ENCODE assay signal across 22 cellular contexts in the genomic region with DNA sequence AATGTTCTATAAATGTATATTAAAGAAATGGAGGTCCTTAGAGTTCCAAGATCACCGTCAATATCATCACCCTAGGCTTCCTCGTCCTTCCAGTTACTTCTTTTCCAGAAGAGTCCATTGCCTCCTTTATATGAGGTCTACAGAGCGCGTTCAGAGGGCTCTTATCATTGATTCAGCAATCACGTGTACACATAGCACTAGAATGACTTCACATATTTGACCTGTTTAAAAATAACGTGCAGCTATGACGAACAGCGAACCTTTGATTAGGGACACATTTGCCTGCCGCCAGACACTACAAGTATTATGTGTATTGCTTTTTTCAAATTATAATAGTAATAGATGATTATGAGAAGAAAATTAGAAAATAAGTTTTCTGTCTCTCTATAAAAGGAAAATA. TPM values are rescaled to one million over a fixed set of nuclear protein-coding genes. Genes with fewer than 3 reads are reported as not detected.
DNase-seq lines count a peak whose midpoint lies in the region; ATAC-seq, FAIRE-seq and TF ChIP-seq lines count a peak whose summit lies in the region.
"Had no signal": no experiment of that assay in that cellular context is flagged by ENCODE, and none has a peak within 500 bp of the region (broad histone marks: within the 10 kb centered on the region; RNA-seq: fewer than 3 reads in every experiment).

No MANE protein-coding gene starts in this region.

- peak overlapping the region; percentile 72 for H2AK5ac ChIP-seq in mesenchymal stem cell (ENCODE audit: low read length, severe bottlenecking)

- H4K8ac ChIP-seq in mesenchymal stem cell (ENCODE audit: low read length), result no peak overlapping the region

- no peak for FAIRE-seq in astrocyte (lab: Jason Lieb, UNC)
- FAIRE-seq: GM12891 had no signal

- H3K23ac ChIP-seq in mesenchymal stem cell (ENCODE audit: low read length in 2 of 2), result no peak overlapping the region

- H3K9me3 Mint-ChIP-seq in astrocyte (ENCODE audit: unreplicated experiment) (no peaks in the 10 kb centered on the region), type B pancreatic cell (no peaks in the 10 kb centered on the region)
- no peaks in the 10 kb centered on the region for H3K9me3 Mint-ChIP-seq in activated CD4-positive, alpha-beta T cell treated with anti-CD3 and anti-CD28 coated beads for 36 hours (ENCODE audit: low read depth)
- H3K9me3 Mint-ChIP-seq: activated CD4-positive, alpha-beta T cell treated with anti-CD3 and anti-CD28 coated beads, Interleukin-2, amount 10 ng/mL, durations not matched to agents 7 days and 5 days; CD4-positive, alpha-beta memory T cell had no signal

- H3K4ac ChIP-seq in mesenchymal stem cell (ENCODE audit: low read depth in 1 of 2, low read length in 2 of 2), result no peak overlapping the region

- H2BK5ac ChIP-seq in mesenchymal stem cell (ENCODE audit: low read depth, low read length, poor library complexity, severe bottlenecking), result no peak overlapping the region

- no peak overlapping the region for H3K4me2 ChIP-seq in astrocyte (ENCODE audit: low read length)
- no peak overlapping the region for H3K4me2 ChIP-seq in mesenchymal stem cell (ENCODE audit: low read length, poor library complexity, severe bottlenecking)
- H3K4me2 ChIP-seq: KMS-11 had no signal

- CTCF ChIA-PET in activated CD4-positive, alpha-beta T cell treated with anti-CD3 and anti-CD28 coated beads for 36 hours (lab: Charles Lee), result interaction anchor here (0.6 to 1.5 kb wide), 2 partner anchors 15 to 158 kb away, joined by 3 to 6 read pairs; no protein-coding TSS in a partner anchor

- POLR2A ChIA-PET in activated CD4-positive, alpha-beta T cell treated with anti-CD3 and anti-CD28 coated beads for 36 hours (lab: Charles Lee), result no interaction called here

- H4K20me1 ChIP-seq in astrocyte (ENCODE audit: insufficient read depth, low read length), result peaks cover 79% of the 10 kb centered on the region

- H3K9ac ChIP-seq in astrocyte (ENCODE audit: low read length) (no peak overlapping the region), mesenchymal stem cell (ENCODE audit: low read length) (no peak overlapping the region)
- H3K9ac ChIP-seq: KMS-11 had no signal

- no peak overlapping the region for H2BK15ac ChIP-seq in mesenchymal stem cell (ENCODE audit: low read depth, poor library complexity, severe bottlenecking)

- no peak overlapping the region for H3K14ac ChIP-seq in mesenchymal stem cell (ENCODE audit: low read length in 2 of 2)

- no peaks in the 10 kb centered on the region for H3K27me3 Mint-ChIP-seq in astrocyte (ENCODE audit: low read depth, unreplicated experiment)
- no peaks in the 10 kb centered on the region for H3K27me3 Mint-ChIP-seq in type B pancreatic cell
- H3K27me3 Mint-ChIP-seq in activated CD4-positive, alpha-beta T cell treated with anti-CD3 and anti-CD28 coated beads for 36 hours, result no peaks in the 10 kb centered on the region
- H3K27me3 Mint-ChIP-seq in T-helper 17 cell, result peaks cover 12% of the 10 kb centered on the region
- H3K27me3 Mint-ChIP-seq: activated CD4-positive, alpha-beta T cell treated with anti-CD3 and anti-CD28 coated beads, Interleukin-2, amount 10 ng/mL, durations not matched to agents 7 days and 5 days had no signal

- H3K4me1 Mint-ChIP-seq in astrocyte (ENCODE audit: low read depth, unreplicated experiment), result peaks cover 64% of the 10 kb centered on the region
- H3K4me1 Mint-ChIP-seq in type B pancreatic cell (ENCODE audit: unreplicated experiment), result peaks cover 52% of the 10 kb centered on the region
- peaks cover 50% of the 10 kb centered on the region for H3K4me1 Mint-ChIP-seq in activated CD4-positive, alpha-beta T cell treated with anti-CD3 and anti-CD28 coated beads for 36 hours
- peaks cover 20% of the 10 kb centered on the region for H3K4me1 Mint-ChIP-seq in T-helper 17 cell

- H2AFZ ChIP-seq in astrocyte (ENCODE audit: low read depth, low read length) (no peak overlapping the region), mesenchymal stem cell (ENCODE audit: low read depth, low read length) (no peak overlapping the region)

- no peak for TF ChIP-seq CTCF in astrocyte (IDR thresholded peaks at IDR 0.05; ENCODE audit: insufficient read depth, low read depth, low read length)
- TF ChIP-seq CTCF in type B pancreatic cell (conservative IDR thresholded peaks at IDR 0.05), result no peak

- H3K4me3 ChIP-seq in astrocyte (ENCODE audit: insufficient read depth, low read depth, low read length) (no peak overlapping the region), mesenchymal stem cell (ENCODE audit: insufficient read depth in 1 of 2, low read depth in 1 of 2, low read length in 2 of 2) (no peak overlapping the region)

- H3K18ac ChIP-seq in mesenchymal stem cell (ENCODE audit: low read depth in 1 of 2, low read length in 2 of 2), result no peak overlapping the region

- H2BK12ac ChIP-seq in mesenchymal stem cell (ENCODE audit: low read length in 2 of 2), result no peak overlapping the region

- peak; percentile 89 for ATAC-seq in Right ventricle myocardium superior (ENCODE audit: poor library complexity)
- ATAC-seq in activated CD4-positive, alpha-beta T cell treated with anti-CD3 and anti-CD28 coated beads for 36 hours, result no peak
- no peak for ATAC-seq in T-helper 17 cell
- no peak for ATAC-seq in GM18907 (IDR thresholded peaks at IDR 0.05; ENCODE audit: unreplicated experiment)

- H3K27ac ChIP-seq in astrocyte (ENCODE audit: low read depth, low read length) (no peak overlapping the region), mesenchymal stem cell (ENCODE audit: low read length, poor library complexity, severe bottlenecking) (no peak overlapping the region)
- H3K27ac ChIP-seq: KMS-11 had no signal

- H3K9me3 ChIP-seq in astrocyte (ENCODE audit: insufficient read depth, low read depth, low read length) (no peaks in the 10 kb centered on the region), mesenchymal stem cell (ENCODE audit: control insufficient read depth, low read length) (no peaks in the 10 kb centered on the region), T-helper 17 cell (ENCODE audit: control insufficient read depth, low read length, poor library complexity, severe bottlenecking) (no peaks in the 10 kb centered on the region)

- 95% methylated on average over 6 of the region's 9 CpGs for WGBS in mesenchymal stem cell

- intact Hi-C loops in Right ventricle myocardium superior (cut with DNase I), result no loop called here
- intact Hi-C loops in activated CD4-positive, alpha-beta T cell treated with anti-CD3 and anti-CD28 coated beads for 36 hours (cut with DNase I, micrococcal nuclease), result no loop called here

- peaks cover 15% of the 10 kb centered on the region for H3K79me1 ChIP-seq in mesenchymal stem cell (replicated peaks; ENCODE audit: low read length, poor library complexity, severe bottlenecking)

- no peak overlapping the region for H4K91ac ChIP-seq in mesenchymal stem cell (ENCODE audit: low read length)

- H3K36me3 ChIP-seq in astrocyte (ENCODE audit: insufficient read depth, low read length), result no peaks in the 10 kb centered on the region
- H3K36me3 ChIP-seq in mesenchymal stem cell (ENCODE audit: control insufficient read depth in 1 of 2, insufficient read depth in 2 of 2, low read depth in 1 of 2, low read length in 2 of 2), result peaks cover 0 to 4% of the 10 kb centered on the region in 2 experiments

- peaks cover 100% of the 10 kb centered on the region for H3K79me2 ChIP-seq in astrocyte (ENCODE audit: insufficient read depth, low read length)

- H3K4me3 Mint-ChIP-seq in astrocyte (ENCODE audit: unreplicated experiment), result no peak overlapping the region
- no peak overlapping the region for H3K4me3 Mint-ChIP-seq in type B pancreatic cell
- H3K4me3 Mint-ChIP-seq in activated CD4-positive, alpha-beta T cell treated with anti-CD3 and anti-CD28 coated beads for 36 hours, result no peak overlapping the region
- no peak overlapping the region for H3K4me3 Mint-ChIP-seq in T-helper 17 cell
- H3K4me3 Mint-ChIP-seq: activated CD4-positive, alpha-beta T cell treated with anti-CD3 and anti-CD28 coated beads, Interleukin-2, amount 10 ng/mL, durations not matched to agents 7 days and 5 days; CD4-positive, alpha-beta memory T cell; nephron progenitor cell had no signal

- H3K4me1 ChIP-seq in astrocyte (ENCODE audit: insufficient read depth, low read length), result peaks cover 30% of the 10 kb centered on the region
- H3K4me1 ChIP-seq in mesenchymal stem cell (ENCODE audit: control insufficient read depth, insufficient read depth, low read depth, low read length), result peaks cover 19% of the 10 kb centered on the region

- no peaks in the 10 kb centered on the region for H3K27me3 ChIP-seq in astrocyte (ENCODE audit: insufficient read depth, low read length)
- no peaks in the 10 kb centered on the region for H3K27me3 ChIP-seq in mesenchymal stem cell (ENCODE audit: control insufficient read depth in 1 of 2, insufficient read depth in 1 of 2, low read length in 2 of 2)

- H3K36me3 Mint-ChIP-seq in astrocyte (ENCODE audit: low read depth, unreplicated experiment), result peaks cover 6% of the 10 kb centered on the region
- peaks cover 14% of the 10 kb centered on the region for H3K36me3 Mint-ChIP-seq in type B pancreatic cell
- H3K36me3 Mint-ChIP-seq in activated CD4-positive, alpha-beta T cell treated with anti-CD3 and anti-CD28 coated beads for 36 hours (ENCODE audit: low read depth), result peaks cover 5% of the 10 kb centered on the region
- H3K36me3 Mint-ChIP-seq in T-helper 17 cell (ENCODE audit: low read depth), result peaks cover 4% of the 10 kb centered on the region
- H3K36me3 Mint-ChIP-seq: CD4-positive, alpha-beta memory T cell had no signal

- DNase-seq in astrocyte (ENCODE audit: low read depth) (peak; percentile 31), Right ventricle myocardium superior (no peak), mesenchymal stem cell (no peak), type B pancreatic cell (ENCODE audit: extremely low spot score, unreplicated experiment) (no peak), T-helper 17 cell (no peak)
- no peak for DNase-seq in activated CD4-positive, alpha-beta T cell treated with anti-CD3 and anti-CD28 coated beads for 36 hours
- DNase-seq: activated CD4-positive, alpha-beta T cell treated with anti-CD3 and anti-CD28 coated beads, Interleukin-2, amount 10 ng/mL, durations not matched to agents 7 days and 5 days; activated CD8-positive, alpha-beta memory T cell treated with anti-CD3 and anti-CD28 coated beads, Interleukin-2, amount 50 U/mL, for 48 hours; activated effector memory CD4-positive, alpha-beta T cell treated with anti-CD3 and anti-CD28 coated beads, Interleukin-2, amount 50 U/mL, for 16 hours; CD4-positive, alpha-beta memory T cell; cortex of kidney; foreskin melanocyte; midbrain; NCI-H2029; NCI-H446 treated with DMSO at 0.1 percent for 48 hours; nephron progenitor cell; NK-92 treated with Interleukin-12 subunit alpha and Interleukin-12 subunit beta, amount 100 ng/mL, for 24 hours; stimulated activated CD8-positive, alpha-beta memory T cell treated with anti-CD3 and anti-CD28 coated beads, Interleukin-4, amount 100 ng/mL, for 48 hours; SW 1271 had no signal

- H2BK120ac ChIP-seq in mesenchymal stem cell (ENCODE audit: low read depth, low read length), result no peak overlapping the region

- H3K27ac Mint-ChIP-seq in astrocyte (ENCODE audit: unreplicated experiment) (peak overlapping the region; percentile 20), type B pancreatic cell (peak overlapping the region; percentile 8), T-helper 17 cell (no peak overlapping the region)
- H3K27ac Mint-ChIP-seq in activated CD4-positive, alpha-beta T cell treated with anti-CD3 and anti-CD28 coated beads for 36 hours, result no peak overlapping the region
- H3K27ac Mint-ChIP-seq: activated CD4-positive, alpha-beta T cell treated with anti-CD3 and anti-CD28 coated beads, Interleukin-2, amount 10 ng/mL, durations not matched to agents 7 days and 5 days; CD4-positive, alpha-beta memory T cell; nephron progenitor cell had no signal

RNA-seq across cellular contexts. Expression of gene IGF1R, which starts 26.0 kb away (rescaled TPM):
- 247 and 270 TPM in 2 replicates for total RNA-seq in astrocyte
- total RNA-seq in Right ventricle myocardium superior, result 31.4 TPM
- polyA plus RNA-seq in mesenchymal stem cell (2013, experiment 1 of 2), result 28.5 TPM
- polyA plus RNA-seq in mesenchymal stem cell (2013, experiment 2 of 2), result 29.2 TPM
- total RNA-seq in type B pancreatic cell (ENCODE audit: low replicate concordance), result 66.9 and 87.1 TPM in 2 replicates
- total RNA-seq in activated CD4-positive, alpha-beta T cell treated with anti-CD3 and anti-CD28 coated beads for 36 hours, result 10 to 100 TPM; 26.3 to 43.7 TPM
- 10 to 100 TPM; 13.7 to 27.1 TPM for total RNA-seq in T-helper 17 cell

Comparison
In these comparisons a context has a peak if more than half of its experiments do, and no peak if none do; other contexts are left out.
1. H3K27ac Mint-ChIP-seq: peak in astrocyte (single experiment) and type B pancreatic cell (single experiment); none in activated CD4-positive, alpha-beta T cell treated with anti-CD3 and anti-CD28 coated beads for 36 hours (single experiment) and T-helper 17 cell (single experiment).